ENCODE assay signal across 15 cellular contexts in the genomic region with DNA sequence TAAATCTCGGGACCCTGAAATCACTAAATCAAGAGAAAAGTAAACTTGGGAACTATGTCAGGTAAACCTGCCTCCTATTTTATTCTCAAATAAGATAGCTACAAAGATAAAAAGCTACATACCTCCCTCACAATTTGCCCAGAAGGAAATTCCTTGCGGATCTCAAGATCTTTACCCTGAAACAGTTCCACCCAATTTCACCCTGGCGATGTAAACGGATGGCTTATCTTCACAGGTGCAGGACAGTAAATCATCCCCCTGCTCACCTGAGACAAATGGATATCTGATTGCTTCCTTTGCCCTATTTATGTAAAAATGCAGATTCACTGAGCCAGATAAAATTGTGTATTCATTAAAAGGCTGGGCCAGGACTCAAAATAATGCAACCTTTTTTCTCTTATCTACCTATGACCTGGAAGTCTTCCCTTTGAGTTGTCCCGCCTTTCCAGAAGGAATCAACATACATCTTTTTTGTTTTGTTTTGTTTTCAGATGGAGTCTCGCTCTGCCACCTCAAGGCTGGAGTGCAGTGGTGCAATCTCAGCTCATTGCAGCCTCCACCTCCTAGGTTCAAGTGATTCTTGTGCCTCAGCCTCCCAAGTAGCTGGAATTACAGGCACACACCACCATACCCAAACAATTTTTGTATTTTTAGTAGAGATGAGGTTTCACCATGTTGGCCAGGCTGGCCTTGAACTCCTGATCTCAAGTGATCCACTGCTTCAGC. TPM values are rescaled to one million over a fixed set of nuclear protein-coding genes. Genes with fewer than 3 reads are reported as not detected.
DNase-seq lines count a peak whose midpoint lies in the region; ATAC-seq and TF ChIP-seq lines count a peak whose summit lies in the region.
"Had no signal": no experiment of that assay in that cellular context is flagged by ENCODE, and none has a peak within 500 bp of the region (broad histone marks: within the 10 kb centered on the region; RNA-seq: fewer than 3 reads in every experiment).

No MANE protein-coding gene starts in this region.

- peaks cover 3 to 21% of the 10 kb centered on the region in 2 donors for H3K9me3 ChIP-seq in breast epithelium
- peaks cover 3% of the 10 kb centered on the region for H3K9me3 ChIP-seq in mammary epithelial cell (replicated peaks; ENCODE audit: insufficient read depth, low read length)
- H3K9me3 ChIP-seq in transverse colon, result peaks cover 4 to 6% of the 10 kb centered on the region in 2 donors
- peaks cover 2% of the 10 kb centered on the region for H3K9me3 ChIP-seq in right cardiac atrium (ENCODE audit: control insufficient read depth, low read length)
- H3K9me3 ChIP-seq in hepatocyte (ENCODE audit: low read depth), result no peaks in the 10 kb centered on the region

- 62% methylated on average over 5 of the region's 6 CpGs for WGBS in mammary epithelial cell (ENCODE audit: low coverage, missing lambda C conversion rate)
- WGBS in transverse colon (ENCODE audit: low coverage in 1 of 2), 2 donors, result 89 to 91% methylated on average over 3 to 6 of the region's 6 CpGs
- 95% methylated on average over 6 of the region's 6 CpGs for WGBS in right cardiac atrium
- 79% methylated on average over 6 of the region's 6 CpGs for WGBS in hepatocyte (ENCODE audit: low lambda C conversion rate, missing lambda C conversion rate)

- peak in 2 of 3 donors; percentile 19 to 34 for TF ChIP-seq CTCF in breast epithelium (IDR thresholded peaks at IDR 0.05)
- peak in 1 of 2 donors; percentile 31 for TF ChIP-seq CTCF in mammary epithelial cell (conservative IDR thresholded peaks at IDR 0.05 in 1 of 2, IDR thresholded peaks at IDR 0.05 in 1 of 2; ENCODE audit: extremely low read depth in 1 of 2, insufficient read depth in 1 of 2, low read depth in 1 of 2, low read length in 2 of 2)
- TF ChIP-seq CTCF in transverse colon (IDR thresholded peaks at IDR 0.05), result peak in 3 of 5 experiments; percentile 32 to 37 (median 33)
- TF ChIP-seq CTCF in hepatocyte (IDR thresholded peaks at IDR 0.05; ENCODE audit: poor library complexity), result no peak

- peaks cover 16% of the 10 kb centered on the region for H3K79me2 ChIP-seq in mammary epithelial cell (ENCODE audit: insufficient read depth, low read length)
- H3K79me2 ChIP-seq in hepatocyte, result no peaks in the 10 kb centered on the region

- H4K20me1 ChIP-seq in mammary epithelial cell (ENCODE audit: insufficient read depth, low read length) (no peaks in the 10 kb centered on the region), hepatocyte (ENCODE audit: insufficient read depth, poor library complexity, severe bottlenecking) (no peaks in the 10 kb centered on the region)

- TF ChIP-seq POLR2A in breast epithelium (IDR thresholded peaks at IDR 0.05), result no peak
- TF ChIP-seq POLR2A in transverse colon (IDR thresholded peaks at IDR 0.05), result no peak

- in situ Hi-C loops in mammary epithelial cell (cut with MboI; ENCODE audit: low sequenced_read_pairs in 2 of 2) (no loop called here), transverse colon (cut with MboI; ENCODE audit: low pct_ligation_motif_present in 1 of 4, low pct_unique_long_range_greater_than_20kb in 1 of 4, low sequenced_read_pairs in 3 of 4) (no loop called here)

- H2AFZ ChIP-seq in mammary epithelial cell (ENCODE audit: low read depth, low read length) (no peak overlapping the region), hepatocyte (no peak overlapping the region)

- no peaks in the 10 kb centered on the region for H3K9me2 ChIP-seq in hepatocyte (replicated peaks; ENCODE audit: insufficient read depth)

- H3K4me3 ChIP-seq in breast epithelium (no peak overlapping the region), mammary epithelial cell (replicated peaks in 1 of 3; ENCODE audit: insufficient read depth in 1 of 3, low read depth in 2 of 3, low read length in 3 of 3) (no peak overlapping the region), transverse colon (no peak overlapping the region), right cardiac atrium (ENCODE audit: low read length) (no peak overlapping the region), hepatocyte (no peak overlapping the region)
- H3K4me3 ChIP-seq: A549 had no signal

- CTCF ChIA-PET in mammary epithelial cell (lab: Charles Lee; ENCODE audit: low non-redundant PET), result interaction anchor here (0.6 kb wide), 1 partner anchor 163 kb away, joined by 3 read pairs; no protein-coding TSS in a partner anchor

- H3K27ac ChIP-seq in breast epithelium (no peak overlapping the region), mammary epithelial cell (ENCODE audit: insufficient read depth, low read depth, low read length) (no peak overlapping the region), transverse colon (no peak overlapping the region), right cardiac atrium (ENCODE audit: low read length) (no peak overlapping the region), hepatocyte (no peak overlapping the region)
- H3K27ac ChIP-seq: A549 had no signal

- ATAC-seq in left colon (peak; percentile 70), right cardiac atrium (no peak)
- ATAC-seq: A549 had no signal

- BruUV-seq in mammary epithelial cell (replicated peaks; lab: Mats Ljungman, UMichigan), result no TSS peak

- TF ChIP-seq EP300 in transverse colon (IDR thresholded peaks at IDR 0.05; ENCODE audit: low read depth), result no peak

- H3K4me1 ChIP-seq in breast epithelium (no peaks in the 10 kb centered on the region), mammary epithelial cell (ENCODE audit: insufficient read depth, low read length) (no peaks in the 10 kb centered on the region), transverse colon (no peaks in the 10 kb centered on the region), right cardiac atrium (ENCODE audit: control insufficient read depth, insufficient read depth, low read length) (no peaks in the 10 kb centered on the region), hepatocyte (ENCODE audit: insufficient read depth) (no peaks in the 10 kb centered on the region)
- H3K4me1 ChIP-seq: A549 had no signal

- no peak overlapping the region for H3K9ac ChIP-seq in mammary epithelial cell (ENCODE audit: insufficient read depth, low read length)

- H3K36me3 ChIP-seq in breast epithelium (no peaks in the 10 kb centered on the region), mammary epithelial cell (ENCODE audit: insufficient read depth, low read length) (peaks cover 1% of the 10 kb centered on the region), transverse colon (peaks cover 0 to 8% (median 3%) of the 10 kb centered on the region in 4 donors), hepatocyte (replicated peaks; ENCODE audit: insufficient read depth, low read depth) (peaks cover 4% of the 10 kb centered on the region)

- dilution Hi-C loops in mammary epithelial cell (cut with HindIII; ENCODE audit: low sequenced_read_pairs), result no loop called here

- no peaks in the 10 kb centered on the region for H3K27me3 ChIP-seq in breast epithelium
- H3K27me3 ChIP-seq in mammary epithelial cell (ENCODE audit: insufficient read depth, low read length), result no peaks in the 10 kb centered on the region
- no peaks in the 10 kb centered on the region for H3K27me3 ChIP-seq in transverse colon
- H3K27me3 ChIP-seq in right cardiac atrium (ENCODE audit: control insufficient read depth, insufficient read depth), result no peaks in the 10 kb centered on the region
- no peaks in the 10 kb centered on the region for H3K27me3 ChIP-seq in hepatocyte

- intact Hi-C loops in breast epithelium (cut with DNase I; ENCODE audit: low total_unique reads), result no loop called here
- intact Hi-C loops in mammary epithelial cell (cut with micrococcal nuclease), result no loop called here
- intact Hi-C loops in left colon (cut with DNase I, micrococcal nuclease), result no loop called here
- intact Hi-C loops in transverse colon (cut with DNase I; ENCODE audit: low total_unique reads), result no loop called here
- intact Hi-C loops in right cardiac atrium (cut with DNase I), result no loop called here

- H3K4me2 ChIP-seq in mammary epithelial cell (ENCODE audit: insufficient read depth, low read depth, low read length), result no peak overlapping the region
- no peak overlapping the region for H3K4me2 ChIP-seq in hepatocyte
- H3K4me2 ChIP-seq: A549 had no signal

- DNase-seq in breast epithelium (ENCODE audit: low spot score in 2 of 2), result no peak
- DNase-seq in mammary epithelial cell, result no peak
- peak; percentile 5 for DNase-seq in amniotic epithelial cell (ENCODE audit: low read depth)
- peak in 1 of 2 donors; percentile 17 for DNase-seq in left colon
- DNase-seq in transverse colon, result no peak
- no peak for DNase-seq in right cardiac atrium
- no peak for DNase-seq in hepatocyte (ENCODE audit: low spot score)
- DNase-seq in iPS-NIHi7 (ENCODE audit: extremely low spot score), result no peak
- DNase-seq: Karpas-422, MM.1S, NCI-H1930, NCI-H524, Right ventricle myocardium superior had no signal

RNA-seq across cellular contexts. Expression of a gene that starts 13.8 kb away (rescaled TPM):
- total RNA-seq in breast epithelium, result 10 to 100 TPM; 11.7 to 21.7 (median 16.1) TPM
- total RNA-seq in mammary epithelial cell, result 10 to 100 TPM; 21.0 to 32.7 TPM
- polyA plus RNA-seq in mammary epithelial cell, result 9.7 TPM
- polyA minus RNA-seq in mammary epithelial cell, result 3.0 TPM
- 10 to 100 TPM; 11.4 to 11.8 TPM for total RNA-seq in left colon
- 10 to 100 TPM in 1 of 4 donors, 1 to 10 TPM in 2, under 1 TPM in 1; 0.60 to 11.5 (median 7.3) TPM for total RNA-seq in transverse colon
- total RNA-seq in right cardiac atrium, result 10 to 100 TPM in 1 of 4 donors, 1 to 10 TPM in 3; 6.5 to 12.4 (median 8.1) TPM
- polyA plus RNA-seq in right cardiac atrium, result 5.3 TPM
- total RNA-seq in hepatocyte, result 17.4 and 19.4 TPM in 2 replicates
- 7.9 and 9.7 TPM in 2 replicates for polyA plus RNA-seq in hepatocyte

RNA-seq across cellular contexts. Expression of a gene that starts 45.1 kb away (rescaled TPM):
- 10 to 100 TPM in 1 of 3 donors, 1 to 10 TPM in 2; 1.8 to 12.9 (median 3.3) TPM for total RNA-seq in breast epithelium
- 1 to 10 TPM; 5.2 to 6.1 TPM for total RNA-seq in mammary epithelial cell
- 4.9 TPM for polyA plus RNA-seq in mammary epithelial cell
- 0.98 TPM for polyA minus RNA-seq in mammary epithelial cell
- 1 to 10 TPM in 1 of 2 donors, under 1 TPM in 1; 0.56 to 1.6 TPM for total RNA-seq in left colon
- 1 to 10 TPM in 2 of 4 donors, under 1 TPM in 1, not detected in 1; 0.55 to 4.0 (median 3.2) TPM for total RNA-seq in transverse colon
- 1 to 10 TPM in 1 of 4 donors, under 1 TPM in 3; 0.40 to 1.5 (median 0.52) TPM for total RNA-seq in right cardiac atrium
- polyA plus RNA-seq in right cardiac atrium, result 0.41 TPM
- 2.1 and 4.5 TPM in 2 replicates for total RNA-seq in hepatocyte
- polyA plus RNA-seq in hepatocyte, result 1.9 and 3.3 TPM in 2 replicates

RNA-seq across cellular contexts. Expression of a gene that starts 57.6 kb away (rescaled TPM):
- 100 to 1,000 TPM in 1 of 3 donors, 10 to 100 TPM in 1, 1 to 10 TPM in 1; 4.0 to 192 (median 53.4) TPM for total RNA-seq in breast epithelium
- total RNA-seq in mammary epithelial cell, result 10 to 100 TPM in 1 of 2 donors, 1 to 10 TPM in 1; 2.7 to 10.7 TPM
- polyA plus RNA-seq in mammary epithelial cell, result 3.7 TPM
- polyA minus RNA-seq in mammary epithelial cell, result 2.4 TPM
- 100 to 1,000 TPM in 1 of 2 donors, 10 to 100 TPM in 1; 97.0 to 144 TPM for total RNA-seq in left colon
- 100 to 1,000 TPM in 2 of 4 donors, 10 to 100 TPM in 2; 17.1 to 115 (median 86.4) TPM for total RNA-seq in transverse colon
- 1 to 10 TPM in 3 of 4 donors, under 1 TPM in 1; 0.58 to 2.2 (median 1.7) TPM for total RNA-seq in right cardiac atrium
- 1.4 TPM for polyA plus RNA-seq in right cardiac atrium
- 0.52 and 0.80 TPM in 2 replicates for total RNA-seq in hepatocyte
- 0.80 and 1.1 TPM in 2 replicates for polyA plus RNA-seq in hepatocyte
- total RNA-seq: H4 had no signal
